In the genomic region with DNA sequence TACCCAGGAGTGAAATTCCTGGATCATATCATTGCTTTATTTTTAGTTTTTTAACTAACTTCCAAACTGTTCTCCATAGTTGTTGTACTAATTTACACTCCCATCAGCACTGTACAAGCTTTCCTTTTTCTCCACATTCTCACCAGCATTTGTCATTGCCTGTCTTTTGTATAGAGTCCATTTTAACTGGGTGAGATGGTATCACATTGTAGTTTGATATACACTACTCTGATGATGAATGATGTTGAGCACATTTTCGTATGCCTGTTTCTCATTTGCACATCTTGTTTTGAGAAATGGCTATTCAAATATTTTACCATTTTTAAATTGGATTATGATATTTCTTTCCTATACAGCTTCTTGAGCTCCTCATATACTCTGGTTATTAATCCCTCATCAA, we compare ENCODE assay signal across 32 cellular contexts.
DNase-seq lines count a peak whose midpoint lies in the region; ATAC-seq, FAIRE-seq and TF ChIP-seq lines count a peak whose summit lies in the region.
"Had no signal": no experiment of that assay in that cellular context is flagged by ENCODE, and none has a peak within 500 bp of the region (broad histone marks: within the 10 kb centered on the region; RNA-seq: fewer than 3 reads in every experiment).

No MANE protein-coding gene starts in this region.

- H3F3A ChIP-seq in SK-N-SH (replicated peaks; ENCODE audit: insufficient read depth) (no peaks in the 10 kb centered on the region), SU-DHL-6 (ENCODE audit: insufficient read depth) (no peaks in the 10 kb centered on the region)

- H3K36me3 ChIP-seq in SK-N-SH (replicated peaks in 1 of 2; ENCODE audit: control insufficient read depth in 1 of 2, insufficient read depth in 2 of 2, low read length in 1 of 2) (no peaks in the 10 kb centered on the region), SU-DHL-6 (ENCODE audit: low read length) (no peaks in the 10 kb centered on the region)
- H3K36me3 ChIP-seq: BE2C; BLaER1; BLaER1 treated with 17β-estradiol and CSF1 and Interleukin-3, amounts not matched to agents 10 nM and 100 nM had no signal

- peak in 1 of 2 experiments; percentile 45; a peak in 1 of 4 replicates for TF ChIP-seq EP300 in SK-N-SH (IDR thresholded peaks at IDR 0.05; ENCODE audit: borderline replicate concordance in 1 of 2, low read depth in 1 of 2, low read length in 1 of 2)

- WGBS in SK-N-SH (ENCODE audit: low lambda C conversion rate): 13% methylated on average over 1 of the region's 1 CpG

- POLR2A ChIA-PET in SK-N-SH (lab: Yijun Ruan, JAX): no interaction called here

- peak; percentile 11 for FAIRE-seq in D721Med (lab: Jason Lieb, UNC)
- FAIRE-seq: A204.1, A549 had no signal

- no peaks in the 10 kb centered on the region for H3K9me2 ChIP-seq in SK-N-SH
- no peaks in the 10 kb centered on the region for H3K9me2 ChIP-seq in SU-DHL-6 (replicated peaks; ENCODE audit: insufficient read depth, low read length)

- TF ChIP-seq RAD21 in SK-N-SH (IDR thresholded peaks at IDR 0.05; ENCODE audit: low read length): no peak

- H4K20me1 ChIP-seq in SK-N-SH (ENCODE audit: insufficient read depth): no peaks in the 10 kb centered on the region
- H4K20me1 ChIP-seq in SU-DHL-6 (ENCODE audit: low read depth, low read length): no peaks in the 10 kb centered on the region
- H4K20me1 ChIP-seq: BLaER1; BLaER1 treated with 17β-estradiol and CSF1 and Interleukin-3, amounts not matched to agents 10 nM and 100 nM had no signal

- H3K9me3 ChIP-seq in SK-N-SH: no peaks in the 10 kb centered on the region
- H3K9me3 ChIP-seq in SU-DHL-6 (ENCODE audit: insufficient read depth, low read length): peaks cover 17% of the 10 kb centered on the region; the same call in 1 of the 2 replicates
- H3K9me3 ChIP-seq: A549; BE2C; BLaER1; BLaER1 treated with 17β-estradiol and CSF1 and Interleukin-3, amounts not matched to agents 10 nM and 100 nM; Caco-2 had no signal

- CTCF ChIA-PET in SK-N-SH (lab: Yijun Ruan, JAX): no interaction called here

- ATAC-seq in SK-N-SH treated with all-trans-retinoic acid at 6 μM for 48 hours: no peak
- ATAC-seq: A549; CD8-positive, alpha-beta T cell had no signal

- TF ChIP-seq CTCF in SK-N-SH (IDR thresholded peaks at IDR 0.05) (no peak), D721Med (IDR thresholded peaks at IDR 0.05; ENCODE audit: insufficient read depth, missing control alignments) (no peak), SU-DHL-6 (IDR thresholded peaks at IDR 0.05; ENCODE audit: insufficient read depth, low read length, poor library complexity, severe bottlenecking) (no peak)

- no peak overlapping the region for H3K4me2 ChIP-seq in SK-N-SH
- H3K4me2 ChIP-seq in SU-DHL-6 (ENCODE audit: low read depth, low read length, poor library complexity, severe bottlenecking): no peak overlapping the region
- H3K4me2 ChIP-seq: A549; BLaER1; BLaER1 treated with 17β-estradiol and CSF1 and Interleukin-3, amounts not matched to agents 10 nM and 100 nM had no signal

- H3K27me3 ChIP-seq in SK-N-SH (ENCODE audit: insufficient read depth) (no peaks in the 10 kb centered on the region), SU-DHL-6 (ENCODE audit: low read length) (no peaks in the 10 kb centered on the region)
- H3K27me3 ChIP-seq: BE2C; BLaER1; BLaER1 treated with 17β-estradiol and CSF1 and Interleukin-3, amounts not matched to agents 10 nM and 100 nM had no signal

- peak overlapping the region in 1 of 2 experiments; percentile 51; a peak in 1 of 4 replicates for H3K27ac ChIP-seq in SK-N-SH (ENCODE audit: low read depth in 2 of 2, low read length in 1 of 2)
- H3K27ac ChIP-seq in SU-DHL-6 (ENCODE audit: low read depth, low read length): no peak overlapping the region
- H3K27ac ChIP-seq: 22Rv1; A549; BLaER1; BLaER1 treated with 17β-estradiol and CSF1 and Interleukin-3, amounts not matched to agents 10 nM and 100 nM; C4-2B had no signal

- H3K9ac ChIP-seq in SK-N-SH: no peak overlapping the region
- H3K9ac ChIP-seq in SU-DHL-6 (ENCODE audit: low read length): no peak overlapping the region
- H3K9ac ChIP-seq: BLaER1; BLaER1 treated with 17β-estradiol and CSF1 and Interleukin-3, amounts not matched to agents 10 nM and 100 nM had no signal

- H2AFZ ChIP-seq in SK-N-SH (ENCODE audit: low read depth) (no peak overlapping the region), SU-DHL-6 (ENCODE audit: low read depth, low read length, severe bottlenecking) (peak overlapping the region; percentile 3)

- H3K4me3 ChIP-seq in SK-N-SH (ENCODE audit: low read depth in 2 of 2, low read length in 1 of 2): no peak overlapping the region
- no peak overlapping the region for H3K4me3 ChIP-seq in SU-DHL-6 (ENCODE audit: insufficient read depth, low read length, poor library complexity, severe bottlenecking)
- H3K4me3 ChIP-seq: A549; BLaER1; BLaER1 treated with 17β-estradiol and CSF1 and Interleukin-3, amounts not matched to agents 10 nM and 100 nM had no signal

- no peaks in the 10 kb centered on the region; a peak in 1 of 4 replicates for H3K4me1 ChIP-seq in SK-N-SH (ENCODE audit: control insufficient read depth in 1 of 2, insufficient read depth in 2 of 2, low read depth in 1 of 2, low read length in 1 of 2)
- H3K4me1 ChIP-seq: A549; BE2C; BLaER1; BLaER1 treated with 17β-estradiol and CSF1 and Interleukin-3, amounts not matched to agents 10 nM and 100 nM; Caco-2 had no signal

- DNase-seq in SK-N-SH: no peak
- no peak for DNase-seq in D721Med (ENCODE audit: insufficient read length, low spot score)
- DNase-seq in NOMO-1 treated with dmso at 0.1 percent for 144 hours (lab: John Stamatoyannopoulos, UW; ENCODE audit: unreplicated experiment): no peak
- no peak for DNase-seq in DMS53 treated with DMSO at 0.1 percent for 48 hours (lab: John Stamatoyannopoulos, UW; ENCODE audit: unreplicated experiment)
- DNase-seq: 8988T; ACHN; AML-193; BE2C; C1 segment of cervical spinal cord; Caco-2; Calu3; CD4-positive, alpha-beta memory T cell; CD4-positive, alpha-beta T cell; CD4-positive, CD25-positive, alpha-beta regulatory T cell; CD8-positive, alpha-beta memory T cell; CD8-positive, alpha-beta T cell; COR-L47; DMS 273 treated with DMSO at 0.1 percent for 48 hours; DMS153; DMS53; DMS79; DMS79 treated with DMSO at 0.1 percent for 48 hours; DND-41; EL had no signal

- H3K79me2 ChIP-seq in SK-N-SH (ENCODE audit: insufficient read depth) (no peaks in the 10 kb centered on the region), SU-DHL-6 (ENCODE audit: insufficient read depth, low read length) (no peaks in the 10 kb centered on the region)

TF ChIP-seq in SK-N-SH, 30 proteins besides CTCF, POLR2A, EP300 and RAD21:
- TF ChIP-seq GATA2 (CRISPR knock-in tag; IDR thresholded peaks at IDR 0.05): peak; percentile 60
- TF ChIP-seq TEAD4 (IDR thresholded peaks at IDR 0.05; ENCODE audit: borderline replicate concordance, insufficient read depth): no peak
- TF ChIP-seq ZBTB33 (IDR thresholded peaks at IDR 0.05; ENCODE audit: borderline replicate concordance, low read depth): no peak
- no peak for TF ChIP-seq JUND (IDR thresholded peaks at IDR 0.05)
TF ChIP-seq in SK-N-SH: peak in this region for 1.

TF ChIP-seq in SK-N-SH treated with all-trans-retinoic acid at 6 μM for 48 hours, 23 proteins besides CTCF, POLR2A, EP300 and RAD21:
- TF ChIP-seq ZFP3 (CRISPR knock-in tag; IDR thresholded peaks at IDR 0.05): no peak
- TF ChIP-seq ZNF70 (CRISPR knock-in tag; IDR thresholded peaks at IDR 0.05): no peak
- TF ChIP-seq CSRNP3 (CRISPR knock-in tag; IDR thresholded peaks at IDR 0.05): no peak
- no peak for TF ChIP-seq ZNF8 (CRISPR knock-in tag; IDR thresholded peaks at IDR 0.05)
- no peak for TF ChIP-seq SNAI2 (CRISPR knock-in tag; IDR thresholded peaks at IDR 0.05)
- no peak for TF ChIP-seq CSDC2 (CRISPR knock-in tag; IDR thresholded peaks at IDR 0.05)
TF ChIP-seq in SK-N-SH treated with all-trans-retinoic acid at 6 μM for 48 hours: peak in this region for 0.
